ENCODE assay signal across 8 cellular contexts in the genomic region with DNA sequence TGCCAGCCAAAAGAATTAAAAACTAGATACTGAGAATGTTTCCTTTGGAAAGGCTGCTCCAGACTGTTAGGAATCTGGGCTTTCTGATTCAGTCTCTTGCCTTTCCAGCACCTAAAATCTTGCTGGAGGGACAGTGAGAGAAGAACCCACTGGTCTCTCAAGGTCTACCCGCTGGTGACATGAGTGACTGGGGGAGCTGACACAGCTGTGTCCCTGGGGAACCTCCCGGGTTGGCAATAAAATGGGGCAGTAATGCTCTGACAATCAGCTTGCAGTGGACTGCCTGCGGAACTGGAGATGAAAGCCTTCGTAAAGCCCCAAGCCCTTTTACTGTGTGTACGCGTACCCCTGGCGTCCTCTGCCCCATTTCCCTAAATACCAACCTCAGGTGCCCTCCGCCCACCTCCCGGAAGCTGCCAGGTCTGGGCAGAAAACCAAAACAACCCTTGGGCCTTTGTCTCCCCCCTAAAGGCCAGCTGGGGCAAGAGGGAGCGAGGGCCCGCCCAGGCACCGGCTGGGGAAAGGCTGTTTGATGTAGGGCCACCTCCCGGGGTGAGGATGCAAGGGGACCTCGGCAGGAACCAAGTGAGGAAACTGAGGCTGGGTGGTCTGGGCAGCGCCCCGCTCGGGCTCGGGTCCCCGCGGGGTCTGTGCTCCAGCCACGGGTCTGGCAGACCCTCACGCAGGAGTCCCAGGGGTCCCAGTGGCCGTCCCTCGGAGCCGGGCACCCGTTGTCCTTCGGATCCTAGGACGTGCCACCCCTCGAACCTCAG. TPM values are rescaled to one million over a fixed set of nuclear protein-coding genes. Genes with fewer than 3 reads are reported as not detected.
A peak's percentile ranks its signal among the peaks of the same experiment; 100 is the strongest.
DNase-seq lines count a peak whose midpoint lies in the region; ATAC-seq and TF ChIP-seq lines count a peak whose summit lies in the region.

No MANE protein-coding gene starts in this region.

- DNase-seq in GM06990 (ENCODE audit: extremely low read depth, insufficient read length) (no peak), MM.1S (no peak), smooth muscle cell (lab: John Stamatoyannopoulos, UW; ENCODE audit: unreplicated experiment) (no peak), MV-4-11 (lab: John Stamatoyannopoulos, UW) (no peak), NCI-H524 treated with DMSO at 0.1 percent for 48 hours (lab: John Stamatoyannopoulos, UW) (no peak)

- H3K36me3 Mint-ChIP-seq in activated naive CD4-positive, alpha-beta T cell treated with anti-CD3 and anti-CD28 coated beads, Interleukin-2, amount 50 U/mL, for 24 hours = peaks cover 2% of the 10 kb centered on the region

- H3K9ac ChIP-seq in MM.1S (ENCODE audit: low read length) = peak overlapping the region; percentile 98
- H3K9ac ChIP-seq in iPS-15b (ENCODE audit: low read depth, low read length) = peak overlapping the region; percentile 73
- peak overlapping the region; percentile 95 for H3K9ac ChIP-seq in smooth muscle cell (ENCODE audit: low read depth)

- peaks cover 4% of the 10 kb centered on the region for H3K36me3 ChIP-seq in GM06990 (ENCODE audit: control insufficient read depth, insufficient read depth, low read length)
- no peaks in the 10 kb centered on the region for H3K36me3 ChIP-seq in MM.1S (replicated peaks; ENCODE audit: insufficient read depth, low read length)
- peaks cover 5% of the 10 kb centered on the region for H3K36me3 ChIP-seq in iPS-15b (ENCODE audit: control insufficient read depth, insufficient read depth, low read length)
- H3K36me3 ChIP-seq in smooth muscle cell (ENCODE audit: low read depth) = no peaks in the 10 kb centered on the region

- no peaks in the 10 kb centered on the region for H3F3A ChIP-seq in MM.1S (ENCODE audit: insufficient read depth, low read length)
- H3F3A ChIP-seq in smooth muscle cell (ENCODE audit: low read depth) = peaks cover 16% of the 10 kb centered on the region

- H3K27me3 ChIP-seq in GM06990 (replicated peaks; ENCODE audit: control insufficient read depth, insufficient read depth, low read length) (no peaks in the 10 kb centered on the region), MM.1S (replicated peaks; ENCODE audit: insufficient read depth, low read length) (no peaks in the 10 kb centered on the region), iPS-15b (ENCODE audit: control insufficient read depth, insufficient read depth, low read length) (no peaks in the 10 kb centered on the region), smooth muscle cell (ENCODE audit: low read depth) (no peaks in the 10 kb centered on the region)

- no peaks in the 10 kb centered on the region for H3K9me3 Mint-ChIP-seq in activated naive CD4-positive, alpha-beta T cell treated with anti-CD3 and anti-CD28 coated beads, Interleukin-2, amount 50 U/mL, for 24 hours

- no peaks in the 10 kb centered on the region for H4K20me1 ChIP-seq in MM.1S (ENCODE audit: insufficient read depth, low read length)
- peaks cover 45% of the 10 kb centered on the region for H4K20me1 ChIP-seq in smooth muscle cell (ENCODE audit: low read depth)

- H3K4me1 ChIP-seq in MM.1S (ENCODE audit: low read length) (peaks cover 15% of the 10 kb centered on the region; the same call in 1 of the 2 replicates), iPS-15b (ENCODE audit: control insufficient read depth, insufficient read depth, low read length) (peaks cover 4% of the 10 kb centered on the region), smooth muscle cell (ENCODE audit: low read depth) (peaks cover 11% of the 10 kb centered on the region)

- TF ChIP-seq CTCF in GM06990 (IDR thresholded peaks at IDR 0.05; ENCODE audit: insufficient read depth, low read length, poor library complexity, severe bottlenecking) (no peak), MM.1S (IDR thresholded peaks at IDR 0.05; ENCODE audit: low read length) (no peak), smooth muscle cell (IDR thresholded peaks at IDR 0.05; ENCODE audit: borderline replicate concordance, insufficient read depth, poor library complexity, severe bottlenecking) (no peak)

- ATAC-seq in GM21526 (IDR thresholded peaks at IDR 0.05; ENCODE audit: low FRiP score, unreplicated experiment) = no peak

- H3K27ac ChIP-seq in MM.1S (ENCODE audit: low read length) (peak overlapping the region; percentile 67; the same call in 1 of the 2 replicates), smooth muscle cell (ENCODE audit: low read depth) (peak overlapping the region; percentile 88)

- H3K4me2 ChIP-seq in MM.1S (ENCODE audit: low read depth, low read length) (peak overlapping the region; percentile 91), smooth muscle cell (peak overlapping the region; percentile 96)

- peaks cover 53% of the 10 kb centered on the region for H3K79me2 ChIP-seq in MM.1S (ENCODE audit: low read length)
- H3K79me2 ChIP-seq in smooth muscle cell (ENCODE audit: low read depth) = peaks cover 57% of the 10 kb centered on the region

- 9% methylated on average over 25 of the region's 29 CpGs for WGBS in smooth muscle cell (ENCODE audit: low lambda C conversion rate)

- H3K4me1 Mint-ChIP-seq in activated naive CD4-positive, alpha-beta T cell treated with anti-CD3 and anti-CD28 coated beads, Interleukin-2, amount 50 U/mL, for 24 hours = peaks cover 37% of the 10 kb centered on the region

- peak overlapping the region; percentile 90 for H3K4me3 Mint-ChIP-seq in activated naive CD4-positive, alpha-beta T cell treated with anti-CD3 and anti-CD28 coated beads, Interleukin-2, amount 50 U/mL, for 24 hours

- no peaks in the 10 kb centered on the region for H3K9me2 ChIP-seq in MM.1S (replicated peaks; ENCODE audit: insufficient read depth, low read length)

- H3K9me3 ChIP-seq in MM.1S (replicated peaks; ENCODE audit: insufficient read depth, low read length) (no peaks in the 10 kb centered on the region), iPS-15b (ENCODE audit: control insufficient read depth, insufficient read depth, low read length) (no peaks in the 10 kb centered on the region), smooth muscle cell (replicated peaks; ENCODE audit: low read depth) (no peaks in the 10 kb centered on the region)

- H3K4me3 ChIP-seq in GM06990 (replicated peaks; ENCODE audit: low read depth, low read length) (peak overlapping the region; percentile 96), MM.1S (ENCODE audit: low read length) (peak overlapping the region; percentile 100), iPS-15b (ENCODE audit: low read depth, low read length) (peak overlapping the region; percentile 90), smooth muscle cell (peak overlapping the region; percentile 84)

- no peaks in the 10 kb centered on the region for H3K27me3 Mint-ChIP-seq in activated naive CD4-positive, alpha-beta T cell treated with anti-CD3 and anti-CD28 coated beads, Interleukin-2, amount 50 U/mL, for 24 hours

- H2AFZ ChIP-seq in MM.1S (ENCODE audit: low read length) (peak overlapping the region; percentile 97; the same call in 1 of the 2 replicates), smooth muscle cell (ENCODE audit: low read depth) (no peak overlapping the region)

- H3K27ac Mint-ChIP-seq in activated naive CD4-positive, alpha-beta T cell treated with anti-CD3 and anti-CD28 coated beads, Interleukin-2, amount 50 U/mL, for 24 hours = peak overlapping the region; percentile 89

RNA-seq across cellular contexts. Expression of a gene that starts 0.7 kb away (rescaled TPM):
- total RNA-seq in smooth muscle cell = 51.7 and 57.0 TPM in 2 replicates
- polyA plus RNA-seq in smooth muscle cell = 61.6 and 64.6 TPM in 2 replicates
